In the genomic region with DNA sequence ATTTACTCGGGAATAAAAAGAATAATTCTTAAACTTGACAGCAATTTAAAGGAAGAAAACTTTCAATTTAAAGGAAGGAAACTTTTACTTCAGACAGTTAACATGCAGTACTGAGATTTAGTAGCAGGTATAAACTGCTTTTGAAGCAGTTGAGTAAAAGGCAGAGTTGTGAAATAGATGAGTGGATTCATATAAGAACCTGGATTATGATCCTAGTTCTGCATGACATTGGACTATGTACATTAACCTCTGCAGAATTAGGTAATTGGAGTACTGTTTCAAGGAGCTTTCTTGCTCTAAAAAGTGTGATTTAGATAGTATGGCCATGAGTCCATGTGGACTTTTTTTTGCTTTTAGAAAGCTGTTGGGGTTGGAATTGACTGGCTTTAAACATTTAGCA, we compare ENCODE assay signal across 21 cellular contexts. TPM values are rescaled to one million over a fixed set of nuclear protein-coding genes. Genes with fewer than 3 reads are reported as not detected.
DNase-seq lines count a peak whose midpoint lies in the region; ATAC-seq, FAIRE-seq and TF ChIP-seq lines count a peak whose summit lies in the region.
"Had no signal": no experiment of that assay in that cellular context is flagged by ENCODE, and none has a peak within 500 bp of the region (broad histone marks: within the 10 kb centered on the region; RNA-seq: fewer than 3 reads in every experiment).

No MANE protein-coding gene starts in this region.

- intact Hi-C loops in colonic mucosa (cut with DNase I) = no loop called here

- no peak overlapping the region for H3K4ac ChIP-seq in mesenchymal stem cell (ENCODE audit: low read depth in 1 of 2, low read length in 2 of 2)

- TF ChIP-seq CTCF in HFFc6 (IDR thresholded peaks at IDR 0.05) = no peak
- TF ChIP-seq CTCF in colonic mucosa (IDR thresholded peaks at IDR 0.05) = no peak

- WGBS in mesenchymal stem cell = no CpG with 5 or more reads among the region's 1 CpG

- H4K8ac ChIP-seq in mesenchymal stem cell (ENCODE audit: low read length) = no peak overlapping the region

- no peak for FAIRE-seq in HTR-8/SVneo (lab: Jason Lieb, UNC)
- FAIRE-seq: G401.6, K562, keratinocyte had no signal

- H3K4me3 ChIP-seq in CD4-positive, CD25-positive, alpha-beta regulatory T cell (ENCODE audit: low read depth, low read length) = no peak overlapping the region
- no peak overlapping the region for H3K4me3 ChIP-seq in colonic mucosa
- H3K4me3 ChIP-seq in mesenchymal stem cell (ENCODE audit: insufficient read depth in 1 of 2, low read depth in 1 of 2, low read length in 2 of 2) = no peak overlapping the region
- H3K4me3 ChIP-seq: K562, SJSA1 had no signal

- no peaks in the 10 kb centered on the region for H3K9me3 Mint-ChIP-seq in CD4-positive, CD25-positive, alpha-beta regulatory T cell
- H3K9me3 Mint-ChIP-seq in HFFc6 = no peaks in the 10 kb centered on the region; the same call in 1 of the 2 replicates
- H3K9me3 Mint-ChIP-seq: activated naive CD8-positive, alpha-beta T cell treated with anti-CD3 and anti-CD28 coated beads for 36 hours; memory B cell; nephron had no signal

- no peaks in the 10 kb centered on the region for H3K27me3 Mint-ChIP-seq in CD4-positive, CD25-positive, alpha-beta regulatory T cell
- H3K27me3 Mint-ChIP-seq in HFFc6 (ENCODE audit: insufficient read depth) = peaks cover 6% of the 10 kb centered on the region
- H3K27me3 Mint-ChIP-seq: activated naive CD8-positive, alpha-beta T cell treated with anti-CD3 and anti-CD28 coated beads for 36 hours; memory B cell had no signal

- H3K9me3 ChIP-seq in CD4-positive, CD25-positive, alpha-beta regulatory T cell (ENCODE audit: control insufficient read depth in 2 of 2, low read length in 2 of 2) = no peaks in the 10 kb centered on the region
- H3K9me3 ChIP-seq in colonic mucosa = no peaks in the 10 kb centered on the region
- H3K9me3 ChIP-seq in mesenchymal stem cell (ENCODE audit: control insufficient read depth, low read length) = no peaks in the 10 kb centered on the region
- H3K9me3 ChIP-seq: SJSA1 had no signal

- H3K4me1 Mint-ChIP-seq in CD4-positive, CD25-positive, alpha-beta regulatory T cell = peaks cover 44 to 81% (median 56%) of the 10 kb centered on the region in 4 donors
- peaks cover 73% of the 10 kb centered on the region for H3K4me1 Mint-ChIP-seq in HFFc6 (ENCODE audit: low read depth)

- no peak overlapping the region for H2AK5ac ChIP-seq in mesenchymal stem cell (ENCODE audit: low read length, severe bottlenecking)

- no peak overlapping the region for H2BK120ac ChIP-seq in mesenchymal stem cell (ENCODE audit: low read depth, low read length)

- H3K9ac ChIP-seq in colonic mucosa (ENCODE audit: low read depth in 2 of 2, low read length in 2 of 2) (no peak overlapping the region), mesenchymal stem cell (ENCODE audit: low read length) (no peak overlapping the region)

- H3K27ac ChIP-seq in CD4-positive, CD25-positive, alpha-beta regulatory T cell (ENCODE audit: insufficient read depth, low read length, poor library complexity, severe bottlenecking) = no peak overlapping the region
- H3K27ac ChIP-seq in colonic mucosa = peak overlapping the region; percentile 11
- H3K27ac ChIP-seq in mesenchymal stem cell (ENCODE audit: low read length, poor library complexity, severe bottlenecking) = no peak overlapping the region
- H3K27ac ChIP-seq: HL-60, SJSA1 had no signal

- peak overlapping the region in 2 of 3 donors; percentile 13 to 44 for H3K27ac Mint-ChIP-seq in CD4-positive, CD25-positive, alpha-beta regulatory T cell
- H3K27ac Mint-ChIP-seq in HFFc6 = peak overlapping the region; percentile 64
- H3K27ac Mint-ChIP-seq: activated naive CD8-positive, alpha-beta T cell treated with anti-CD3 and anti-CD28 coated beads for 36 hours; memory B cell had no signal

- no peaks in the 10 kb centered on the region for H3K27me3 ChIP-seq in CD4-positive, CD25-positive, alpha-beta regulatory T cell (ENCODE audit: control insufficient read depth, insufficient read depth, low read length)
- H3K27me3 ChIP-seq in colonic mucosa = no peaks in the 10 kb centered on the region
- no peaks in the 10 kb centered on the region for H3K27me3 ChIP-seq in mesenchymal stem cell (ENCODE audit: control insufficient read depth in 1 of 2, insufficient read depth in 1 of 2, low read length in 2 of 2)
- H3K27me3 ChIP-seq: SJSA1 had no signal

- no peak overlapping the region for H2BK15ac ChIP-seq in mesenchymal stem cell (ENCODE audit: low read depth, poor library complexity, severe bottlenecking)

- H3K4me1 ChIP-seq in CD4-positive, CD25-positive, alpha-beta regulatory T cell (ENCODE audit: control insufficient read depth, insufficient read depth, low read length, poor library complexity, severe bottlenecking) = peaks cover 48% of the 10 kb centered on the region
- H3K4me1 ChIP-seq in colonic mucosa (no peaks in the 10 kb centered on the region), mesenchymal stem cell (ENCODE audit: control insufficient read depth, insufficient read depth, low read depth, low read length) (no peaks in the 10 kb centered on the region)

- no peak overlapping the region for H2BK12ac ChIP-seq in mesenchymal stem cell (ENCODE audit: low read length in 2 of 2)

- H3K14ac ChIP-seq in mesenchymal stem cell (ENCODE audit: low read length in 2 of 2) = no peak overlapping the region

- H3K4me2 ChIP-seq in mesenchymal stem cell (ENCODE audit: low read length, poor library complexity, severe bottlenecking) = no peak overlapping the region

- no peak overlapping the region for H3K18ac ChIP-seq in mesenchymal stem cell (ENCODE audit: low read depth in 1 of 2, low read length in 2 of 2)

- no peaks in the 10 kb centered on the region for H3K79me1 ChIP-seq in mesenchymal stem cell (replicated peaks; ENCODE audit: low read length, poor library complexity, severe bottlenecking)

- ATAC-seq in CD4-positive, CD25-positive, alpha-beta regulatory T cell (ENCODE audit: low read depth in 2 of 2) = no peak
- no peak for ATAC-seq in activated CD4-positive, CD25-positive, alpha-beta regulatory T cell treated with anti-CD3 and anti-CD28 coated beads, Interleukin-2, amount 50 U/mL, for 24 hours
- ATAC-seq: HCT116, K562 had no signal

- peaks cover 27% of the 10 kb centered on the region for H3K36me3 Mint-ChIP-seq in CD4-positive, CD25-positive, alpha-beta regulatory T cell
- H3K36me3 Mint-ChIP-seq in HFFc6 (ENCODE audit: low read depth) = peaks cover 60% of the 10 kb centered on the region

- DNase-seq in CD4-positive, CD25-positive, alpha-beta regulatory T cell = no peak
- DNase-seq in HFFc6 (no peak), colonic mucosa (no peak), mesenchymal stem cell (peak; percentile 24), HTR-8/SVneo (ENCODE audit: insufficient read length, low spot score) (no peak)
- DNase-seq in NK-92 treated with Interleukin-12 subunit alpha and Interleukin-12 subunit beta, amount 100 ng/mL, for 24 hours (lab: John Stamatoyannopoulos, UW) = no peak
- DNase-seq: activated CD4-positive, CD25-positive, alpha-beta regulatory T cell treated with anti-CD3 and anti-CD28 coated beads, Interleukin-2, amount 50 U/mL, for 72 hours; activated naive CD8-positive, alpha-beta T cell treated with anti-CD3 and anti-CD28 coated beads for 36 hours; NCI-H2029 treated with DMSO at 0.1 percent for 48 hours; NCI-H526; stimulated activated CD4-positive, alpha-beta T cell treated with anti-CD3 and anti-CD28 coated beads, Interleukin-2, amount 100 ng/mL, for 48 hours; T-helper 9 cell had no signal

- H2BK5ac ChIP-seq in mesenchymal stem cell (ENCODE audit: low read depth, low read length, poor library complexity, severe bottlenecking) = no peak overlapping the region

- peak overlapping the region in 1 of 4 donors; percentile 85 for H3K4me3 Mint-ChIP-seq in CD4-positive, CD25-positive, alpha-beta regulatory T cell
- no peak overlapping the region for H3K4me3 Mint-ChIP-seq in HFFc6
- H3K4me3 Mint-ChIP-seq: activated naive CD8-positive, alpha-beta T cell treated with anti-CD3 and anti-CD28 coated beads for 36 hours; memory B cell; nephron had no signal

- peaks cover 10% of the 10 kb centered on the region for H3K36me3 ChIP-seq in CD4-positive, CD25-positive, alpha-beta regulatory T cell (ENCODE audit: control insufficient read depth, insufficient read depth, low read length)
- peaks cover 6% of the 10 kb centered on the region for H3K36me3 ChIP-seq in colonic mucosa
- H3K36me3 ChIP-seq in mesenchymal stem cell (ENCODE audit: control insufficient read depth in 1 of 2, insufficient read depth in 2 of 2, low read depth in 1 of 2, low read length in 2 of 2) = peaks cover 21 to 60% of the 10 kb centered on the region in 2 experiments

- no peak overlapping the region for H2AFZ ChIP-seq in mesenchymal stem cell (ENCODE audit: low read depth, low read length)

- no peak overlapping the region for H4K91ac ChIP-seq in mesenchymal stem cell (ENCODE audit: low read length)

- no peak overlapping the region for H3K23ac ChIP-seq in mesenchymal stem cell (ENCODE audit: low read length in 2 of 2)

RNA-seq across cellular contexts. Expression of gene ATP2A2, which starts 29.7 kb away (rescaled TPM):
- total RNA-seq in CD4-positive, CD25-positive, alpha-beta regulatory T cell = 119 TPM
- 1 to 10 TPM; 3.3 to 5.4 (median 4.2) TPM for polyA plus RNA-seq in CD4-positive, CD25-positive, alpha-beta regulatory T cell
- total RNA-seq in HFFc6 (2021; fragmentation: NEBNext Ultra II Directional; extraction: Animal tissue kit (Norgen Biotek cat#: 25700)) = 100 to 1,000 TPM; 254 to 286 (median 267) TPM
- total RNA-seq in colonic mucosa = 100 to 1,000 TPM; 248 to 311 TPM
- polyA plus RNA-seq in mesenchymal stem cell (2013, experiment 1 of 2) = 155 TPM
- 150 TPM for polyA plus RNA-seq in mesenchymal stem cell (2013, experiment 2 of 2)
